ENCODE assay signal across 15 cellular contexts in the genomic region with DNA sequence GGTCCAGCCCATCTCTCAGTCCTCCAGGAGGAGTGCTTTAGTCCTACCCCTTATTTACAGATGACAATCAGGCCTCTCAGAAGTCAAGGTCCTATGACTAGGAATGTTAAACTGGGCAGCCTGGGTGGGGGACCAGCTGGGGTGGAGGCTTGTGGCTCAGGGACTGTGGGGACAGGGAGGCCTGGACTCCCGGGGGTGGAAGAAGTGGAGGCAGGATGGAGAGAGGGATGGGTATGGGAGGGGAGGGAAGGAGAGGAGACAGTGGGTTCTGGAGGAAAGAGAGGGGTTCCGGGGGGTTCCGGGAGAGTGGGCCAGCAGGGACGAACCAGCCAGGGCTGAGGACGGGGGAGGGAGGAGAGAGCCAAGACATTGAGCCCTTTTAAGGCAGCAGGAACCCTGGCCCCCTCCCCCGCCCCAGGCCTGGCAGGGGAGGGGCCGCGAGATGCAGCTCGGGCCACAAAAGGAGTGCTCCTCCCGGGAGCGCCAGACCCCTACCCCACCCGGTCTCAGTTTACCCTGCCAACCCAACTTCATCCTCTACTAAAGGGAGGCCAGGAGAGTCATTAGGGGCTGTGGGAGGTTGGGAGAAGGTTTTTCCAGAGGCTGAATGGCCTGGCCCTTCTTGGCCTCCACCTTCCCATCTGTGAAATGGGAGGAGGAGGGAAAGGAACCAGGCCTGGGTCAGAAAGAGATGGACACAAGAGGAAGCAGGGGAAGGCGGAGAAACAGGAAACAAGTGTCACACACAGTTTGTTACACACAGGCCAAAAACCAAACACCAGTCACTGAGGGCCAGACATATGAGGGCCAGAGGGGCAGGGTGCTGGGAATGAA. TPM values are rescaled to one million over a fixed set of nuclear protein-coding genes. Genes with fewer than 3 reads are reported as not detected.
DNase-seq lines count a peak whose midpoint lies in the region; ATAC-seq and TF ChIP-seq lines count a peak whose summit lies in the region.
"Had no signal": no experiment of that assay in that cellular context is flagged by ENCODE, and none has a peak within 500 bp of the region (broad histone marks: within the 10 kb centered on the region; RNA-seq: fewer than 3 reads in every experiment).

No MANE protein-coding gene starts in this region.

- no peak overlapping the region for H2AFZ ChIP-seq in mammary epithelial cell (ENCODE audit: low read depth, low read length)

- H3K27ac Mint-ChIP-seq in MCF 10A (ENCODE audit: low read depth, unreplicated experiment) (peak overlapping the region; percentile 35), brain (peak overlapping the region in 2 of 5 experiments; percentile 83 to 85)
- H3K27ac Mint-ChIP-seq: activated B cell treated with CpG ODN at 0.5 μM for 24 hours; activated naive CD4-positive, alpha-beta T cell treated with anti-CD3 and anti-CD28 coated beads, Interleukin-2, amount 10 ng/mL, durations not matched to agents 7 days and 5 days had no signal

- in situ Hi-C loops in mammary epithelial cell (cut with MboI; ENCODE audit: low sequenced_read_pairs in 2 of 2) = no loop called here

- WGBS in mammary epithelial cell (ENCODE audit: low coverage, missing lambda C conversion rate) = 100% methylated on average over 1 of the region's 13 CpGs
- 38 to 45% methylated on average over 12 to 13 of the region's 13 CpGs for WGBS in upper lobe of left lung, 2 donors

- POLR2A ChIA-PET in MCF 10A (lab: Yijun Ruan, JAX) = interaction anchor here (1.2 to 5.1 kb wide), 5 partner anchors 8 to 64 kb away, joined by 5 to 102 read pairs (median 15); a partner anchor contains a TSS

- H3K4me3 ChIP-seq in mammary epithelial cell (replicated peaks in 1 of 3; ENCODE audit: insufficient read depth in 1 of 3, low read depth in 2 of 3, low read length in 3 of 3) (no peak overlapping the region), mucosa of stomach (ENCODE audit: low read length) (no peak overlapping the region), upper lobe of left lung (peak overlapping the region in 3 of 4 donors; percentile 47 to 58 (median 55))

- no peaks in the 10 kb centered on the region for H3K9me3 Mint-ChIP-seq in MCF 10A (ENCODE audit: unreplicated experiment)
- no peaks in the 10 kb centered on the region for H3K9me3 Mint-ChIP-seq in brain
- H3K9me3 Mint-ChIP-seq: activated B cell treated with CpG ODN at 0.5 μM for 24 hours; activated naive CD4-positive, alpha-beta T cell treated with anti-CD3 and anti-CD28 coated beads, Interleukin-2, amount 10 ng/mL, durations not matched to agents 7 days and 5 days had no signal

- H3K4me3 Mint-ChIP-seq in MCF 10A (ENCODE audit: unreplicated experiment) (peak overlapping the region; percentile 58), brain (peak overlapping the region in 3 of 5 experiments; percentile 47 to 83 (median 60))
- H3K4me3 Mint-ChIP-seq: activated naive CD4-positive, alpha-beta T cell treated with anti-CD3 and anti-CD28 coated beads, Interleukin-2, amount 10 ng/mL, durations not matched to agents 7 days and 5 days had no signal

- H3K4me1 Mint-ChIP-seq in MCF 10A (ENCODE audit: insufficient read depth, unreplicated experiment) (peaks cover 28% of the 10 kb centered on the region), brain (peaks cover 45% of the 10 kb centered on the region)

- H3K4me1 ChIP-seq in mammary epithelial cell (ENCODE audit: insufficient read depth, low read length) (peaks cover 41% of the 10 kb centered on the region), mucosa of stomach (ENCODE audit: control insufficient read depth, insufficient read depth, low read length) (peaks cover 40% of the 10 kb centered on the region), upper lobe of left lung (peaks cover 35 to 58% (median 43%) of the 10 kb centered on the region in 4 donors)

- no peak overlapping the region for H3K9ac ChIP-seq in mammary epithelial cell (ENCODE audit: insufficient read depth, low read length)
- H3K9ac ChIP-seq in mucosa of stomach (ENCODE audit: low read length) = peak overlapping the region; percentile 34

- TF ChIP-seq EP300 in upper lobe of left lung (IDR thresholded peaks at IDR 0.05) = no peak

- H3K27me3 Mint-ChIP-seq in MCF 10A (ENCODE audit: insufficient read depth, unreplicated experiment) = no peaks in the 10 kb centered on the region
- peaks cover 3% of the 10 kb centered on the region for H3K27me3 Mint-ChIP-seq in brain

- no peak for ATAC-seq in upper lobe of left lung (ENCODE audit: low FRiP score in 2 of 2)
- no peak for ATAC-seq in GM21786 (IDR thresholded peaks at IDR 0.05; ENCODE audit: unreplicated experiment)
- ATAC-seq in left colon = no peak

- dilution Hi-C loops in mammary epithelial cell (cut with HindIII; ENCODE audit: low sequenced_read_pairs) = no loop called here

- H4K20me1 ChIP-seq in mammary epithelial cell (ENCODE audit: insufficient read depth, low read length) = no peaks in the 10 kb centered on the region

- CTCF ChIA-PET in MCF 10A (lab: Yijun Ruan, JAX) = interaction anchor here (2.5 kb wide), 2 partner anchors 11 to 18 kb away, joined by 11 to 15 read pairs; a partner anchor contains a TSS
- CTCF ChIA-PET in mammary epithelial cell (lab: Charles Lee; ENCODE audit: low non-redundant PET) = no interaction called here

- peaks cover 5% of the 10 kb centered on the region for H3K79me2 ChIP-seq in mammary epithelial cell (ENCODE audit: insufficient read depth, low read length)

- intact Hi-C loops in MCF 10A (cut with micrococcal nuclease) (no loop called here), mammary epithelial cell (cut with micrococcal nuclease) (no loop called here), left colon (cut with DNase I, micrococcal nuclease) (no loop called here)

- H3K36me3 ChIP-seq in mammary epithelial cell (ENCODE audit: insufficient read depth, low read length) = no peaks in the 10 kb centered on the region
- peaks cover 17% of the 10 kb centered on the region for H3K36me3 ChIP-seq in mucosa of stomach (ENCODE audit: control insufficient read depth, insufficient read depth, low read length)
- H3K36me3 ChIP-seq in upper lobe of left lung = peaks cover 0 to 38% (median 21%) of the 10 kb centered on the region in 4 donors

- H3K9me3 ChIP-seq in mammary epithelial cell (replicated peaks; ENCODE audit: insufficient read depth, low read length) (no peaks in the 10 kb centered on the region), mucosa of stomach (ENCODE audit: control insufficient read depth, low read length) (no peaks in the 10 kb centered on the region), upper lobe of left lung (no peaks in the 10 kb centered on the region)

- no TSS peak for BruUV-seq in MCF 10A (replicated peaks; lab: Mats Ljungman, UMichigan)
- BruUV-seq in mammary epithelial cell (replicated peaks; lab: Mats Ljungman, UMichigan) = no TSS peak

- peaks cover 26% of the 10 kb centered on the region for H3K36me3 Mint-ChIP-seq in MCF 10A (ENCODE audit: insufficient read depth, unreplicated experiment)
- peaks cover 31% of the 10 kb centered on the region for H3K36me3 Mint-ChIP-seq in brain

- no peak overlapping the region for H3K4me2 ChIP-seq in mammary epithelial cell (ENCODE audit: insufficient read depth, low read depth, low read length)

- H3K27ac ChIP-seq in mammary epithelial cell (ENCODE audit: insufficient read depth, low read depth, low read length) (no peak overlapping the region), upper lobe of left lung (peak overlapping the region in 3 of 4 donors; percentile 82 to 84 (median 82))

- TF ChIP-seq POLR2A in upper lobe of left lung (IDR thresholded peaks at IDR 0.05) = no peak

- H3K27me3 ChIP-seq in mammary epithelial cell (ENCODE audit: insufficient read depth, low read length) (no peaks in the 10 kb centered on the region), mucosa of stomach (ENCODE audit: control insufficient read depth, insufficient read depth, low read length) (peaks cover 14% of the 10 kb centered on the region), upper lobe of left lung (no peaks in the 10 kb centered on the region)

- no peak for DNase-seq in MCF 10A (ENCODE audit: unreplicated experiment)
- no peak for DNase-seq in mammary epithelial cell
- DNase-seq in upper lobe of left lung = no peak
- no peak for DNase-seq in GOT3 (lab: John Stamatoyannopoulos, UW)
- no peak for DNase-seq in left colon
- DNase-seq: activated B cell treated with CpG ODN at 0.5 μM for 24 hours; activated naive CD4-positive, alpha-beta T cell treated with anti-CD3 and anti-CD28 coated beads, Interleukin-2, amount 10 ng/mL, durations not matched to agents 7 days and 5 days; AML-193 had no signal

- TF ChIP-seq CTCF in MCF 10A (IDR thresholded peaks at IDR 0.05; ENCODE audit: unreplicated experiment) (no peak), mammary epithelial cell (conservative IDR thresholded peaks at IDR 0.05 in 1 of 2, IDR thresholded peaks at IDR 0.05 in 1 of 2; ENCODE audit: extremely low read depth in 1 of 2, insufficient read depth in 1 of 2, low read depth in 1 of 2, low read length in 2 of 2) (no peak), brain (conservative IDR thresholded peaks at IDR 0.05) (no peak), upper lobe of left lung (IDR thresholded peaks at IDR 0.05) (no peak)

RNA-seq across cellular contexts. Expression of a gene that starts 1.6 kb away (rescaled TPM):
- total RNA-seq in MCF 10A (2022) (40.5 and 52.4 TPM in 2 replicates), mammary epithelial cell (10 to 100 TPM; 10.0 to 43.2 TPM), upper lobe of left lung (100 to 1,000 TPM in 1 of 6 donors, 10 to 100 TPM in 5; 24.2 to 192 (median 43.8) TPM), left colon (10 to 100 TPM; 28.4 to 38.2 TPM)
- polyA plus RNA-seq in mammary epithelial cell (9.8 TPM), brain (ENCODE audit: insufficient read depth, low read depth, low replicate concordance) (30.7 TPM)
- 7.1 TPM for polyA minus RNA-seq in mammary epithelial cell

RNA-seq across cellular contexts. Expression of a gene that starts 11.6 kb away (rescaled TPM):
- 17.3 and 19.6 TPM in 2 replicates for total RNA-seq in MCF 10A (2022)
- total RNA-seq in mammary epithelial cell = 1 to 10 TPM; 4.2 to 9.6 TPM
- polyA plus RNA-seq in mammary epithelial cell = 4.7 TPM
- 7.1 TPM for polyA minus RNA-seq in mammary epithelial cell
- polyA plus RNA-seq in brain (ENCODE audit: insufficient read depth, low read depth, low replicate concordance) = 4.5 TPM
- total RNA-seq in upper lobe of left lung = 10 to 100 TPM in 4 of 6 donors, 1 to 10 TPM in 2; 6.2 to 36.7 (median 17.8) TPM
- total RNA-seq in left colon = 10 to 100 TPM in 1 of 2 donors, 1 to 10 TPM in 1; 9.2 to 12.6 TPM

RNA-seq across cellular contexts. Expression of a gene that starts 12.0 kb away (rescaled TPM):
- 57.5 and 71.6 TPM in 2 replicates for total RNA-seq in MCF 10A (2022)
- total RNA-seq in mammary epithelial cell = 10 to 100 TPM; 40.0 to 56.7 TPM
- 17.0 TPM for polyA plus RNA-seq in mammary epithelial cell
- 8.7 TPM for polyA minus RNA-seq in mammary epithelial cell
- 36.3 TPM for polyA plus RNA-seq in brain (ENCODE audit: insufficient read depth, low read depth, low replicate concordance)
- 100 to 1,000 TPM in 1 of 6 donors, 10 to 100 TPM in 5; 29.4 to 109 (median 57.4) TPM for total RNA-seq in upper lobe of left lung
- 10 to 100 TPM; 29.7 to 38.7 TPM for total RNA-seq in left colon

RNA-seq across cellular contexts. Expression of a gene that starts 34.4 kb away (rescaled TPM):
- total RNA-seq in MCF 10A (2022) (0.21 and 0.29 TPM in 2 replicates), mammary epithelial cell (under 1 TPM; 0.17 to 0.35 TPM), upper lobe of left lung (1 to 10 TPM in 1 of 6 donors, under 1 TPM in 3, not detected in 2; 0.15 to 5.2 (median 0.32) TPM), left colon (under 1 TPM; 0.14 to 0.27 TPM)
- polyA plus RNA-seq in mammary epithelial cell (not detected), brain (ENCODE audit: insufficient read depth, low read depth, low replicate concordance) (not detected)
- polyA minus RNA-seq in mammary epithelial cell = 0.31 TPM
- total RNA-seq: left lobe of liver had no signal

RNA-seq across cellular contexts. Expression of a gene that starts 47.4 kb away (rescaled TPM):
- total RNA-seq in MCF 10A (2022) = not detected in 2 replicates
- not detected for total RNA-seq in mammary epithelial cell
- 0.01 TPM for polyA plus RNA-seq in mammary epithelial cell
- not detected for polyA minus RNA-seq in mammary epithelial cell
- not detected for polyA plus RNA-seq in brain (ENCODE audit: insufficient read depth, low read depth, low replicate concordance)
- not detected for total RNA-seq in upper lobe of left lung
- total RNA-seq in left colon = not detected
- total RNA-seq: activated B cell treated with CpG ODN at 0.5 μM for 24 hours, endothelial cell of umbilical vein, left lobe of liver, LHCN-M2, ureter had no signal
- polyA plus RNA-seq: endothelial cell of umbilical vein had no signal

Comparison
In these comparisons a context has a peak if more than half of its experiments do, and no peak if none do; other contexts are left out.
1. H3K4me3 ChIP-seq: peak in upper lobe of left lung (3 of 4); none in mammary epithelial cell (0 of 3) and mucosa of stomach (single experiment).